ENCODE assay signal across 8 cellular contexts in genomic region chr7:17946591-17946990, GRCh38. TPM values are rescaled to one million over a fixed set of nuclear protein-coding genes. Genes with fewer than 3 reads are reported as not detected.
A peak's percentile ranks its signal among the peaks of the same experiment; 100 is the strongest.
DNase-seq lines count a peak whose midpoint lies in the region; ATAC-seq and TF ChIP-seq lines count a peak whose summit lies in the region.
"Had no signal": no experiment of that assay in that cellular context is flagged by ENCODE, and none has a peak within 500 bp of the region (broad histone marks: within the 10 kb centered on the region; RNA-seq: fewer than 3 reads in every experiment).

No MANE protein-coding gene starts in this region.

- H3K27me3 ChIP-seq in naive thymus-derived CD4-positive, alpha-beta T cell (ENCODE audit: control insufficient read depth in 2 of 2, insufficient read depth in 2 of 2, low read length in 2 of 2) = no peaks in the 10 kb centered on the region
- H3K27me3 ChIP-seq in left lung = no peaks in the 10 kb centered on the region

- peaks cover 0 to 29% (median 0%) of the 10 kb centered on the region in 5 donors for H3K27me3 Mint-ChIP-seq in naive thymus-derived CD4-positive, alpha-beta T cell

- peaks cover 5 to 28% (median 23%) of the 10 kb centered on the region in 7 donors for H3K4me1 Mint-ChIP-seq in naive thymus-derived CD4-positive, alpha-beta T cell

- peak; percentile 51 for DNase-seq in NAMALWA (ENCODE audit: low spot score)
- DNase-seq in naive thymus-derived CD4-positive, alpha-beta T cell = peak in 1 of 9 donors; percentile 10
- DNase-seq in NCI-H510A (lab: John Stamatoyannopoulos, UW) = no peak
- DNase-seq in NCI-H82 treated with DMSO at 0.1 percent for 48 hours (lab: John Stamatoyannopoulos, UW; ENCODE audit: unreplicated experiment) = no peak
- DNase-seq in left lung = no peak
- DNase-seq: activated CD8-positive, alpha-beta memory T cell treated with anti-CD3 and anti-CD28 coated beads, Interleukin-2, amount 50 U/mL, for 48 hours had no signal

- ATAC-seq in GM18907 (IDR thresholded peaks at IDR 0.05; ENCODE audit: unreplicated experiment) = peak; percentile 75
- ATAC-seq in HG02610 (IDR thresholded peaks at IDR 0.05; ENCODE audit: unreplicated experiment) = peak; percentile 82
- peak; percentile 51 for ATAC-seq in naive thymus-derived CD4-positive, alpha-beta T cell
- no peak for ATAC-seq in left lung

- H3K36me3 ChIP-seq in naive thymus-derived CD4-positive, alpha-beta T cell (ENCODE audit: control insufficient read depth in 2 of 3, insufficient read depth in 3 of 3, low read length in 3 of 3) = no peaks in the 10 kb centered on the region
- H3K36me3 ChIP-seq in left lung = no peaks in the 10 kb centered on the region

- peak overlapping the region in 9 of 10 donors; percentile 30 to 79 (median 75) for H3K4me3 Mint-ChIP-seq in naive thymus-derived CD4-positive, alpha-beta T cell

- H3K9me3 ChIP-seq in naive thymus-derived CD4-positive, alpha-beta T cell (ENCODE audit: control insufficient read depth in 2 of 3, low read length in 3 of 3) = no peaks in the 10 kb centered on the region
- H3K9me3 ChIP-seq in left lung = no peaks in the 10 kb centered on the region

- no peak for TF ChIP-seq CTCF in left lung (IDR thresholded peaks at IDR 0.05)

- CTCF ChIA-PET in naive thymus-derived CD4-positive, alpha-beta T cell (lab: Charles Lee) = no interaction called here

- peak overlapping the region in 4 of 9 donors; percentile 7 to 54 (median 40) for H3K27ac Mint-ChIP-seq in naive thymus-derived CD4-positive, alpha-beta T cell

- H3K4me1 ChIP-seq in naive thymus-derived CD4-positive, alpha-beta T cell (ENCODE audit: control insufficient read depth in 2 of 2, insufficient read depth in 2 of 2, low read length in 2 of 2) = no peaks in the 10 kb centered on the region
- H3K4me1 ChIP-seq in left lung = peaks cover 0 to 4% of the 10 kb centered on the region in 2 donors

- no peaks in the 10 kb centered on the region for H3K9me3 Mint-ChIP-seq in naive thymus-derived CD4-positive, alpha-beta T cell

- POLR2A ChIA-PET in naive thymus-derived CD4-positive, alpha-beta T cell (lab: Charles Lee) = no interaction called here

- H3K27ac ChIP-seq in naive thymus-derived CD4-positive, alpha-beta T cell (ENCODE audit: low read depth, low read length) = no peak overlapping the region
- no peak overlapping the region for H3K27ac ChIP-seq in left lung

- intact Hi-C loops in naive thymus-derived CD4-positive, alpha-beta T cell (cut with micrococcal nuclease) = no loop called here
- intact Hi-C loops in left lung (cut with DNase I) = no loop called here

- peak overlapping the region; percentile 42 for H3K4me3 ChIP-seq in naive thymus-derived CD4-positive, alpha-beta T cell (ENCODE audit: low read length)
- no peak overlapping the region for H3K4me3 ChIP-seq in left lung

- peaks cover 0 to 1% (median 0%) of the 10 kb centered on the region in 5 donors for H3K36me3 Mint-ChIP-seq in naive thymus-derived CD4-positive, alpha-beta T cell

RNA-seq across cellular contexts. Expression of gene SNX13, which starts 6.3 kb away (rescaled TPM):
- 10 to 100 TPM; 23.8 to 40.9 (median 29.0) TPM for total RNA-seq in naive thymus-derived CD4-positive, alpha-beta T cell
- 10 to 100 TPM; 10.4 to 13.0 TPM for polyA plus RNA-seq in naive thymus-derived CD4-positive, alpha-beta T cell
- total RNA-seq in left lung = 10 to 100 TPM; 49.4 to 51.4 TPM
